9 cellular contexts compared by ENCODE assay signal in the genomic region with DNA sequence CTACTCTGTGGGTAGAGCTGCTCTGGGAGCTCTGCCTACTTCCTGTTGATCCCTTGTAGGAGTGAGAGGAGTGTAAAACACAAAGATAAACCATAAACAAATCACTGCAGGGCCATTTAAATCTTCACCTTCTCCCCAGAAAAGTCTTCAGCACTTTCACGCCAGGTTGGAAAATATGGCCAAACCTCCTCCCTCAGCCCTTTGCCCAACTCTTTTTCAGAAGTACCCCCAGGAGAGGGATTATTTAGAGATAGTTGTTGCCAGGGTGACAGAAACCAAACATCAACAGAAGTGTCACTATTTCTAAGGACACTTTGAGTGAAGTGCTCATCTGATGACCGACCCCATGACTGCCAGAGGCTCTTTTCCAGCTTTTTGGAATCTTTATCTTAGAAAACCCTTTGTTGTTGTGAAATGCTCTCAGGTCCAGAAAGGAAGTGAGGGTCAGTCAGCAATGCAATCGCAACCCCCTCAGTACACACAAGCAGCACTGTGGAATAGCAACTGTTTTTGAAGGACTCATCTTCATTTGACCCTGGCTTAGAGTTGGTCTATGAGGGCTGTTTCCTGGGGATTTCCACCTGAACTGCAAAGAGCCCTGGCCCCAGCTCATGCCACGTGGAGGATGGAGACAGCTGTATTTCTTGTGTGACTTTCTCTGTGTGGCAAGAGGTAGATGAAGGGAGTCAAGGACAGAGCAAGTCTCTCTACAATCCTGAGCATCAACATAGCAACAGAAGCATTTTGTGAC. TPM values are rescaled to one million over a fixed set of nuclear protein-coding genes. Genes with fewer than 3 reads are reported as not detected.
A peak's percentile ranks its signal among the peaks of the same experiment; 100 is the strongest.
DNase-seq lines count a peak whose midpoint lies in the region; ATAC-seq and TF ChIP-seq lines count a peak whose summit lies in the region.
"Had no signal": no experiment of that assay in that cellular context is flagged by ENCODE, and none has a peak within 500 bp of the region (broad histone marks: within the 10 kb centered on the region; RNA-seq: fewer than 3 reads in every experiment).

No MANE protein-coding gene starts in this region.

- peaks cover 49% of the 10 kb centered on the region for H3K4me1 Mint-ChIP-seq in activated naive CD4-positive, alpha-beta T cell treated with anti-CD3 and anti-CD28 coated beads, Interleukin-2, amount 10 ng/mL, durations not matched to agents 7 days and 5 days

- peak; percentile 37 for DNase-seq in activated naive CD4-positive, alpha-beta T cell treated with anti-CD3 and anti-CD28 coated beads, Interleukin-2, amount 10 ng/mL, durations not matched to agents 7 days and 5 days
- DNase-seq in activated naive CD4-positive, alpha-beta T cell treated with anti-CD3 and anti-CD28 coated beads, Interleukin-2, amount 50 U/mL, for 16 hours: no peak
- no peak for DNase-seq in right atrium auricular region (ENCODE audit: low spot score)
- DNase-seq in thyroid gland: no peak
- no peak for DNase-seq in putamen (ENCODE audit: low spot score)
- no peak for DNase-seq in NCI-H1930 (lab: John Stamatoyannopoulos, UW)
- DNase-seq: NCI-H2171 treated with DMSO at 0.1 percent for 48 hours had no signal

- no peak for TF ChIP-seq CTCF in OCI-LY3 (IDR thresholded peaks at IDR 0.05; ENCODE audit: low read depth, low read length)
- no peak for TF ChIP-seq CTCF in right atrium auricular region (IDR thresholded peaks at IDR 0.05)
- TF ChIP-seq CTCF in thyroid gland (IDR thresholded peaks at IDR 0.05): no peak

- no peaks in the 10 kb centered on the region for H3K27me3 ChIP-seq in OCI-LY3 (ENCODE audit: low read depth, low read length)
- no peaks in the 10 kb centered on the region for H3K27me3 ChIP-seq in right atrium auricular region
- no peaks in the 10 kb centered on the region for H3K27me3 ChIP-seq in thyroid gland

- H4K20me1 ChIP-seq in OCI-LY3 (ENCODE audit: insufficient read depth, low read length): no peaks in the 10 kb centered on the region

- no peaks in the 10 kb centered on the region for H3K79me2 ChIP-seq in OCI-LY3 (ENCODE audit: low read length)

- peak overlapping the region; percentile 62; the same call in 1 of the 2 replicates for H2AFZ ChIP-seq in OCI-LY3 (ENCODE audit: low read depth, low read length)

- H3K9me3 ChIP-seq in OCI-LY3 (ENCODE audit: insufficient read depth, low read length) (no peaks in the 10 kb centered on the region), right atrium auricular region (no peaks in the 10 kb centered on the region), thyroid gland (no peaks in the 10 kb centered on the region)

- peaks cover 9% of the 10 kb centered on the region for H3K4me1 ChIP-seq in OCI-LY3 (ENCODE audit: low read length)
- H3K4me1 ChIP-seq in right atrium auricular region: peaks cover 0 to 55% of the 10 kb centered on the region in 2 donors
- H3K4me1 ChIP-seq in thyroid gland: peaks cover 7 to 23% of the 10 kb centered on the region in 2 donors

- no peak overlapping the region for H3K27ac ChIP-seq in OCI-LY3 (ENCODE audit: low read length)
- peak overlapping the region; percentile 77 for H3K27ac ChIP-seq in right atrium auricular region
- H3K27ac ChIP-seq in thyroid gland: peak overlapping the region in 2 of 3 donors; percentile 5 to 38

- no peak for TF ChIP-seq POLR2A in thyroid gland (IDR thresholded peaks at IDR 0.05)

- no peak overlapping the region for H3K4me3 Mint-ChIP-seq in activated naive CD4-positive, alpha-beta T cell treated with anti-CD3 and anti-CD28 coated beads, Interleukin-2, amount 10 ng/mL, durations not matched to agents 7 days and 5 days

- no peaks in the 10 kb centered on the region for H3K9me3 Mint-ChIP-seq in activated naive CD4-positive, alpha-beta T cell treated with anti-CD3 and anti-CD28 coated beads, Interleukin-2, amount 10 ng/mL, durations not matched to agents 7 days and 5 days

- H3K27me3 Mint-ChIP-seq in activated naive CD4-positive, alpha-beta T cell treated with anti-CD3 and anti-CD28 coated beads, Interleukin-2, amount 10 ng/mL, durations not matched to agents 7 days and 5 days: peaks cover 9% of the 10 kb centered on the region

- H3K36me3 Mint-ChIP-seq in activated naive CD4-positive, alpha-beta T cell treated with anti-CD3 and anti-CD28 coated beads, Interleukin-2, amount 10 ng/mL, durations not matched to agents 7 days and 5 days: peaks cover 1% of the 10 kb centered on the region

- WGBS in thyroid gland, 2 donors: 25 to 30% methylated on average over 4 of the region's 4 CpGs

- H3K4me3 ChIP-seq in OCI-LY3 (ENCODE audit: low read length): no peak overlapping the region
- H3K4me3 ChIP-seq in right atrium auricular region: peak overlapping the region in 1 of 2 donors; percentile 19
- H3K4me3 ChIP-seq in thyroid gland (replicated peaks in 1 of 3): no peak overlapping the region

- ATAC-seq in HG02759 (IDR thresholded peaks at IDR 0.05; ENCODE audit: unreplicated experiment): no peak

- H3K9ac ChIP-seq in OCI-LY3 (ENCODE audit: low read length): no peak overlapping the region

- H3K36me3 ChIP-seq in OCI-LY3 (replicated peaks; ENCODE audit: low read depth, low read length): no peaks in the 10 kb centered on the region
- no peaks in the 10 kb centered on the region for H3K36me3 ChIP-seq in right atrium auricular region
- H3K36me3 ChIP-seq in thyroid gland: no peaks in the 10 kb centered on the region

- peak overlapping the region; percentile 68 for H3K27ac Mint-ChIP-seq in activated naive CD4-positive, alpha-beta T cell treated with anti-CD3 and anti-CD28 coated beads, Interleukin-2, amount 10 ng/mL, durations not matched to agents 7 days and 5 days

- intact Hi-C loops in thyroid gland (cut with DNase I): no loop called here

- peak overlapping the region; percentile 16 for H3K4me2 ChIP-seq in OCI-LY3 (ENCODE audit: low read length)

- CTCF ChIA-PET in activated naive CD4-positive, alpha-beta T cell treated with anti-CD3 and anti-CD28 coated beads, Interleukin-2, amount 10 ng/mL, durations not matched to agents 7 days and 5 days (lab: Charles Lee): interaction anchor here (0.7 to 1.3 kb wide), 3 partner anchors 9 to 302 kb away, joined by 3 to 4 read pairs (median 4); no protein-coding TSS in a partner anchor

RNA-seq across cellular contexts. Expression of a gene that starts 24.6 kb away (rescaled TPM):
- 10 to 100 TPM; 14.5 to 18.6 TPM for total RNA-seq in right atrium auricular region
- total RNA-seq in thyroid gland: 100 to 1,000 TPM in 2 of 4 donors, 10 to 100 TPM in 2; 55.0 to 118 (median 86.6) TPM
